12 cellular contexts compared by ENCODE assay signal in genomic region chr1:99727575-99728190, GRCh38. TPM values are rescaled to one million over a fixed set of nuclear protein-coding genes. Genes with fewer than 3 reads are reported as not detected.
DNase-seq lines count a peak whose midpoint lies in the region; ATAC-seq, FAIRE-seq and TF ChIP-seq lines count a peak whose summit lies in the region.
"Had no signal": no experiment of that assay in that cellular context is flagged by ENCODE, and none has a peak within 500 bp of the region (broad histone marks: within the 10 kb centered on the region; RNA-seq: fewer than 3 reads in every experiment).

No MANE protein-coding gene starts in this region.

- H3K4me3 ChIP-seq in fibroblast of mammary gland (ENCODE audit: control insufficient read depth, low read depth, low read length) (no peak overlapping the region), neural progenitor cell (no peak overlapping the region)
- H3K4me3 ChIP-seq: skin epidermis had no signal

- peaks cover 19% of the 10 kb centered on the region for H3K4me1 Mint-ChIP-seq in neural progenitor cell
- H3K4me1 Mint-ChIP-seq: activated CD4-positive, alpha-beta T cell treated with anti-CD3 and anti-CD28 coated beads, Interleukin-2, amount 10 ng/mL, durations not matched to agents 24 days and 14 days had no signal

- H3K27me3 ChIP-seq in neural progenitor cell, result no peaks in the 10 kb centered on the region

- H3K4me3 Mint-ChIP-seq in neural progenitor cell, result no peak overlapping the region
- H3K4me3 Mint-ChIP-seq: activated CD4-positive, alpha-beta T cell treated with anti-CD3 and anti-CD28 coated beads, Interleukin-2, amount 10 ng/mL, durations not matched to agents 24 days and 14 days had no signal

- H3K27ac Mint-ChIP-seq in neural progenitor cell, result no peak overlapping the region
- H3K27ac Mint-ChIP-seq: activated CD4-positive, alpha-beta T cell treated with anti-CD3 and anti-CD28 coated beads, Interleukin-2, amount 10 ng/mL, durations not matched to agents 24 days and 14 days; activated naive CD4-positive, alpha-beta T cell treated with anti-CD3 and anti-CD28 coated beads, Interleukin-2, amount 50 U/mL, for 72 hours had no signal

- TF ChIP-seq CTCF in fibroblast of mammary gland (conservative IDR thresholded peaks at IDR 0.05; ENCODE audit: control insufficient read depth, insufficient read depth, low read depth, low read length) (no peak), neural progenitor cell (IDR thresholded peaks at IDR 0.05) (no peak)

- ATAC-seq in GM21786 (IDR thresholded peaks at IDR 0.05; ENCODE audit: unreplicated experiment), result no peak
- ATAC-seq: activated naive CD4-positive, alpha-beta T cell treated with anti-CD3 and anti-CD28 coated beads, Interleukin-2, amount 50 U/mL, for 72 hours had no signal

- no peaks in the 10 kb centered on the region for H3K9me3 Mint-ChIP-seq in neural progenitor cell
- H3K9me3 Mint-ChIP-seq: activated CD4-positive, alpha-beta T cell treated with anti-CD3 and anti-CD28 coated beads, Interleukin-2, amount 10 ng/mL, durations not matched to agents 24 days and 14 days; activated naive CD4-positive, alpha-beta T cell treated with anti-CD3 and anti-CD28 coated beads, Interleukin-2, amount 50 U/mL, for 72 hours had no signal

- no peak overlapping the region for H2AFZ ChIP-seq in neural progenitor cell (replicated peaks)

- no peaks in the 10 kb centered on the region for H3K36me3 Mint-ChIP-seq in neural progenitor cell
- H3K36me3 Mint-ChIP-seq: activated naive CD4-positive, alpha-beta T cell treated with anti-CD3 and anti-CD28 coated beads, Interleukin-2, amount 50 U/mL, for 72 hours had no signal

- H3K27ac ChIP-seq in neural progenitor cell, result no peak overlapping the region

- H3K36me3 ChIP-seq in neural progenitor cell, result no peaks in the 10 kb centered on the region

- H3K4me2 ChIP-seq in neural progenitor cell, result no peak overlapping the region

- H3K9ac ChIP-seq in neural progenitor cell, result no peak overlapping the region

- peak; percentile 93 for FAIRE-seq in RCC 7860 (lab: Jason Lieb, UNC)

- no peaks in the 10 kb centered on the region for H3K79me2 ChIP-seq in neural progenitor cell (ENCODE audit: low read depth)

- no peaks in the 10 kb centered on the region for H3K27me3 Mint-ChIP-seq in neural progenitor cell (ENCODE audit: insufficient read depth, low read depth)

- DNase-seq in ELR (ENCODE audit: low read depth) (peak; percentile 54), RCC 7860 (ENCODE audit: low spot score) (peak; percentile 80), fibroblast of mammary gland (ENCODE audit: low read depth) (peak; percentile 70), neural progenitor cell (ENCODE audit: low spot score) (peak; percentile 57), dedifferentiated amniotic fluid mesenchymal stem cell (ENCODE audit: extremely low spot score) (no peak), NCI-H1105 (lab: John Stamatoyannopoulos, UW) (no peak), NCI-H2196 treated with DMSO at 0.1 percent for 48 hours (lab: John Stamatoyannopoulos, UW; ENCODE audit: unreplicated experiment) (no peak)
- DNase-seq: activated CD4-positive, alpha-beta T cell treated with anti-CD3 and anti-CD28 coated beads, Interleukin-2, amount 10 ng/mL, durations not matched to agents 24 days and 14 days; NCI-H1694 treated with DMSO at 0.1 percent for 48 hours had no signal

- H4K20me1 ChIP-seq in neural progenitor cell (ENCODE audit: low read depth), result no peaks in the 10 kb centered on the region

- H3K4me1 ChIP-seq in neural progenitor cell, result peaks cover 15% of the 10 kb centered on the region

- no peaks in the 10 kb centered on the region for H3K9me3 ChIP-seq in neural progenitor cell (ENCODE audit: low read depth)

- no peaks in the 10 kb centered on the region for H3F3A ChIP-seq in neural progenitor cell (ENCODE audit: low read depth)

RNA-seq across cellular contexts. Expression of gene FRRS1, which starts 38.8 kb away (rescaled TPM):
- total RNA-seq in neural progenitor cell (ENCODE audit: low replicate concordance), result 4.3 and 5.1 TPM in 2 replicates

Comparison
In these comparisons a context has a peak if more than half of its experiments do, and no peak if none do; other contexts are left out.
1. DNase-seq: peak in ELR (single experiment), RCC 7860 (single experiment), fibroblast of mammary gland (single experiment) and neural progenitor cell (single experiment); none in dedifferentiated amniotic fluid mesenchymal stem cell (single experiment), NCI-H1105 (single experiment) and NCI-H2196 treated with DMSO at 0.1 percent for 48 hours (single experiment).